Comparison of ENCODE assay signal across 21 cellular contexts in genomic region chr12:50078281-50078680, GRCh38. TPM values are rescaled to one million over a fixed set of nuclear protein-coding genes. Genes with fewer than 3 reads are reported as not detected.
"Had no signal": no experiment of that assay in that cellular context is flagged by ENCODE, and none has a peak within 500 bp of the region (broad histone marks: within the 10 kb centered on the region; RNA-seq: fewer than 3 reads in every experiment).

No MANE protein-coding gene starts in this region.

- H3K27me3 ChIP-seq: SJSA1 had no signal

- DNase-seq: IMR-90, Karpas-422, KG1, MM.1S, NCI-H1092 treated with DMSO at 0.1 percent for 48 hours, NCI-H1436, NCI-H187, NCI-H2029, NCI-H2081 treated with DMSO at 0.1 percent for 48 hours, NCI-H2171, NCI-H226, NCI-H446, NCI-H510A, NCI-H524 treated with DMSO at 0.1 percent for 48 hours, NCI-H69, NCI-H774, Right ventricle myocardium superior, RPMI8226, SIG-M5 had no signal

- H3K4me1 ChIP-seq: SJSA1 had no signal

- H3K27ac ChIP-seq: SJSA1, SK-N-MC had no signal

- H3K9me3 ChIP-seq: SJSA1 had no signal

- H3K36me3 ChIP-seq: SJSA1 had no signal

- H3K4me3 ChIP-seq: SJSA1, SK-N-MC had no signal

RNA-seq across cellular contexts. Expression of gene GPD1, which starts 25.5 kb away (rescaled TPM):
- total RNA-seq: SJSA1 had no signal
